In genomic region chr4:14446904-14447303, GRCh38 we compare ENCODE assay signal across 27 cellular contexts.
A peak's percentile ranks its signal among the peaks of the same experiment; 100 is the strongest.
DNase-seq lines count a peak whose midpoint lies in the region; ATAC-seq, FAIRE-seq and TF ChIP-seq lines count a peak whose summit lies in the region.
"Had no signal": no experiment of that assay in that cellular context is flagged by ENCODE, and none has a peak within 500 bp of the region (broad histone marks: within the 10 kb centered on the region; RNA-seq: fewer than 3 reads in every experiment).

No MANE protein-coding gene starts in this region.

- TF ChIP-seq CTCF in mammary epithelial cell (conservative IDR thresholded peaks at IDR 0.05 in 1 of 2, IDR thresholded peaks at IDR 0.05 in 1 of 2; ENCODE audit: extremely low read depth in 1 of 2, insufficient read depth in 1 of 2, low read depth in 1 of 2, low read length in 2 of 2): no peak

- peaks cover 20% of the 10 kb centered on the region for H3K4me1 ChIP-seq in mammary epithelial cell (ENCODE audit: insufficient read depth, low read length)
- H3K4me1 ChIP-seq: BLaER1, HAP-1, SJCRH30 had no signal

- FAIRE-seq in islet of Langerhans (lab: Jason Lieb, UNC): peak; percentile 55
- FAIRE-seq: D721Med, G401.6, RCC 7860 had no signal

- no TSS peak for BruUV-seq in mammary epithelial cell (replicated peaks; lab: Mats Ljungman, UMichigan)

- WGBS in mammary epithelial cell (ENCODE audit: low coverage, missing lambda C conversion rate): 90% methylated on average over 5 of the region's 5 CpGs

- no peak overlapping the region for H3K4me3 ChIP-seq in mammary epithelial cell (replicated peaks in 1 of 3; ENCODE audit: insufficient read depth in 1 of 3, low read depth in 2 of 3, low read length in 3 of 3)
- H3K4me3 ChIP-seq: BLaER1, GM23338, HAP-1, MG63, SJCRH30 had no signal

- H4K20me1 ChIP-seq in mammary epithelial cell (ENCODE audit: insufficient read depth, low read length): no peaks in the 10 kb centered on the region
- H4K20me1 ChIP-seq: BLaER1 had no signal

- H3K9me3 ChIP-seq in mammary epithelial cell (replicated peaks; ENCODE audit: insufficient read depth, low read length): no peaks in the 10 kb centered on the region
- H3K9me3 ChIP-seq: BLaER1, HAP-1, MG63, SJCRH30 had no signal

- H3K4me2 ChIP-seq in mammary epithelial cell (ENCODE audit: insufficient read depth, low read depth, low read length): peak overlapping the region; percentile 73
- H3K4me2 ChIP-seq: GM23338 had no signal

- no peak overlapping the region for H2AFZ ChIP-seq in mammary epithelial cell (ENCODE audit: low read depth, low read length)
- H2AFZ ChIP-seq: GM23338 had no signal

- H3K79me2 ChIP-seq in mammary epithelial cell (ENCODE audit: insufficient read depth, low read length): no peaks in the 10 kb centered on the region

- H3K27me3 ChIP-seq in mammary epithelial cell (ENCODE audit: insufficient read depth, low read length): no peaks in the 10 kb centered on the region
- H3K27me3 ChIP-seq: BLaER1, MG63 had no signal

- H3K36me3 ChIP-seq in mammary epithelial cell (ENCODE audit: insufficient read depth, low read length): no peaks in the 10 kb centered on the region
- H3K36me3 ChIP-seq: BLaER1, HAP-1, MG63, SJCRH30 had no signal

- CTCF ChIA-PET in mammary epithelial cell (lab: Charles Lee; ENCODE audit: low non-redundant PET): no interaction called here

- intact Hi-C loops in Right ventricle myocardium superior (cut with DNase I) (no loop called here), cardiac septum (cut with DNase I) (no loop called here), mammary epithelial cell (cut with micrococcal nuclease) (loop anchor here (5.0 kb wide), 2 partner anchors 555 to 795 kb away; partner anchors contain the start of gene CPEB2)

- no peak overlapping the region for H3K27ac ChIP-seq in mammary epithelial cell (ENCODE audit: insufficient read depth, low read depth, low read length)
- H3K27ac ChIP-seq: BLaER1, SJCRH30 had no signal

- dilution Hi-C loops in mammary epithelial cell (cut with HindIII; ENCODE audit: low sequenced_read_pairs): no loop called here

- ATAC-seq in Right ventricle myocardium superior (ENCODE audit: poor library complexity): peak; percentile 62
- no peak for ATAC-seq in GM19463 (IDR thresholded peaks at IDR 0.05; ENCODE audit: unreplicated experiment)
- ATAC-seq in GM21367 (IDR thresholded peaks at IDR 0.05; ENCODE audit: unreplicated experiment): no peak
- ATAC-seq: GM23338, SK-N-SH treated with all-trans-retinoic acid at 6 μM for 48 hours had no signal

- H3K9ac ChIP-seq in mammary epithelial cell (ENCODE audit: insufficient read depth, low read length): no peak overlapping the region
- H3K9ac ChIP-seq: BLaER1 had no signal

- in situ Hi-C loops in mammary epithelial cell (cut with MboI; ENCODE audit: low sequenced_read_pairs in 2 of 2): no loop called here

- DNase-seq in Right ventricle myocardium superior: no peak
- DNase-seq in cardiac septum (ENCODE audit: low spot score): no peak
- DNase-seq in mammary epithelial cell: no peak
- DNase-seq in renal cortical epithelial cell (ENCODE audit: low read depth): peak; percentile 28
- DNase-seq in activated T-cell treated with anti-CD3 and anti-CD28 coated beads for 4 hours: no peak
- DNase-seq: CD4-positive, CD25-positive, alpha-beta regulatory T cell; HFFc6; KBM-7; MG63; NCI-H1105 treated with DMSO at 0.1 percent for 48 hours; NCI-H1694 treated with DMSO at 0.1 percent for 48 hours; NCI-H2081; NCI-H2171; NCI-H226; NCI-H510A; NCI-H748 treated with DMSO at 0.1 percent for 48 hours; SJCRH30 had no signal
